ENCODE assay signal across 10 cellular contexts in genomic region chr3:59388555-59389280, GRCh38.
DNase-seq lines count a peak whose midpoint lies in the region; ATAC-seq, FAIRE-seq and TF ChIP-seq lines count a peak whose summit lies in the region.
"Had no signal": no experiment of that assay in that cellular context is flagged by ENCODE, and none has a peak within 500 bp of the region (broad histone marks: within the 10 kb centered on the region; RNA-seq: fewer than 3 reads in every experiment).

No MANE protein-coding gene starts in this region.

- no peak for FAIRE-seq in small intestine (lab: Jason Lieb, UNC)

- 84 to 85% methylated on average over 3 of the region's 3 CpGs for WGBS in thyroid gland, 2 donors
- WGBS in small intestine, 3 donors = 64 to 67% (median 66%) methylated on average over 3 of the region's 3 CpGs

- no peak for TF ChIP-seq POLR2A in thyroid gland (IDR thresholded peaks at IDR 0.05)

- intact Hi-C loops in thyroid gland (cut with DNase I) = no loop called here

- H3K36me3 ChIP-seq in thyroid gland (no peaks in the 10 kb centered on the region), small intestine (ENCODE audit: control insufficient read depth in 2 of 2, insufficient read depth in 2 of 2, low read length in 2 of 2) (no peaks in the 10 kb centered on the region)
- H3K36me3 ChIP-seq: vagina had no signal

- peak overlapping the region; percentile 29 for H3K4me3 Mint-ChIP-seq in T-helper 1 cell treated with Interleukin-12 subunit alpha and Interleukin-12 subunit beta and Interleukin-4 antibody, amounts not matched to agents 30 μg/mL and 1 μg/mL, for 36 hours

- H3K27ac Mint-ChIP-seq in T-helper 1 cell treated with Interleukin-12 subunit alpha and Interleukin-12 subunit beta and Interleukin-4 antibody, amounts not matched to agents 30 μg/mL and 1 μg/mL, for 36 hours = peak overlapping the region; percentile 88

- H3K9me3 Mint-ChIP-seq in T-helper 1 cell treated with Interleukin-12 subunit alpha and Interleukin-12 subunit beta and Interleukin-4 antibody, amounts not matched to agents 30 μg/mL and 1 μg/mL, for 36 hours = peaks cover 13% of the 10 kb centered on the region

- H3K9me3 ChIP-seq in thyroid gland (no peaks in the 10 kb centered on the region), small intestine (ENCODE audit: control insufficient read depth, low read depth) (no peaks in the 10 kb centered on the region)
- H3K9me3 ChIP-seq: vagina had no signal

- peaks cover 4% of the 10 kb centered on the region for H3K36me3 Mint-ChIP-seq in T-helper 1 cell treated with Interleukin-12 subunit alpha and Interleukin-12 subunit beta and Interleukin-4 antibody, amounts not matched to agents 30 μg/mL and 1 μg/mL, for 36 hours (ENCODE audit: low read depth)

- peaks cover 60% of the 10 kb centered on the region for H3K4me1 Mint-ChIP-seq in T-helper 1 cell treated with Interleukin-12 subunit alpha and Interleukin-12 subunit beta and Interleukin-4 antibody, amounts not matched to agents 30 μg/mL and 1 μg/mL, for 36 hours (ENCODE audit: low read depth)

- ATAC-seq in HG02973 (IDR thresholded peaks at IDR 0.05; ENCODE audit: unreplicated experiment) (peak; percentile 32), HG02840 (IDR thresholded peaks at IDR 0.05; ENCODE audit: low FRiP score, unreplicated experiment) (no peak)

- DNase-seq in stimulated activated CD4-positive, alpha-beta T cell treated with anti-CD3 and anti-CD28 coated beads, Interleukin-4, amount 100 ng/mL, for 24 hours = peak; percentile 52
- DNase-seq in stimulated activated CD4-positive, alpha-beta T cell treated with anti-CD3 and anti-CD28 coated beads, Interleukin-4, amount 100 ng/mL, for 4 hours = no peak
- DNase-seq in thyroid gland = no peak
- no peak for DNase-seq in 8988T
- DNase-seq in small intestine = no peak
- DNase-seq: activated CD8-positive, alpha-beta memory T cell treated with anti-CD3 and anti-CD28 coated beads for 24 hours had no signal

- no peaks in the 10 kb centered on the region for H3K27me3 ChIP-seq in thyroid gland
- no peaks in the 10 kb centered on the region for H3K27me3 ChIP-seq in small intestine (ENCODE audit: control insufficient read depth in 2 of 2, insufficient read depth in 2 of 2, low read length in 2 of 2)
- H3K27me3 ChIP-seq: vagina had no signal

- H3K4me1 ChIP-seq in thyroid gland = peaks cover 0 to 9% of the 10 kb centered on the region in 2 donors
- no peaks in the 10 kb centered on the region for H3K4me1 ChIP-seq in small intestine (ENCODE audit: control insufficient read depth in 2 of 2, insufficient read depth in 1 of 2, low read depth in 1 of 2, low read length in 1 of 2)
- H3K4me1 ChIP-seq: vagina had no signal

- H3K27ac ChIP-seq in thyroid gland (no peak overlapping the region), small intestine (ENCODE audit: low read depth in 1 of 2, low read length in 1 of 2) (peak overlapping the region in 1 of 2 donors; percentile 22)
- H3K27ac ChIP-seq: vagina had no signal

- H3K4me3 ChIP-seq in thyroid gland (replicated peaks in 1 of 3) (no peak overlapping the region), small intestine (ENCODE audit: low read depth in 1 of 2, low read length in 2 of 2) (no peak overlapping the region)
- H3K4me3 ChIP-seq: vagina had no signal

- H3K27me3 Mint-ChIP-seq in T-helper 1 cell treated with Interleukin-12 subunit alpha and Interleukin-12 subunit beta and Interleukin-4 antibody, amounts not matched to agents 30 μg/mL and 1 μg/mL, for 36 hours (ENCODE audit: low read depth) = no peaks in the 10 kb centered on the region

- TF ChIP-seq CTCF in thyroid gland (IDR thresholded peaks at IDR 0.05) = no peak
